ENCODE assay signal across 8 cellular contexts in genomic region chr1:173714441-173714758, GRCh38. TPM values are rescaled to one million over a fixed set of nuclear protein-coding genes. Genes with fewer than 3 reads are reported as not detected.
A peak's percentile ranks its signal among the peaks of the same experiment; 100 is the strongest.
DNase-seq lines count a peak whose midpoint lies in the region; ATAC-seq and TF ChIP-seq lines count a peak whose summit lies in the region.

No MANE protein-coding gene starts in this region.

- TF ChIP-seq POLR2A in heart left ventricle (IDR thresholded peaks at IDR 0.05), result no peak

- H3K36me3 ChIP-seq in heart left ventricle (peaks cover 0 to 11% (median 0%) of the 10 kb centered on the region in 9 donors), brain microvascular endothelial cell (replicated peaks) (no peaks in the 10 kb centered on the region), mesendoderm (ENCODE audit: control insufficient read depth, insufficient read depth, low read length) (no peaks in the 10 kb centered on the region)

- peak overlapping the region; percentile 73 to 95 (median 81) for H3K4me3 ChIP-seq in heart left ventricle
- H3K4me3 ChIP-seq in brain microvascular endothelial cell (ENCODE audit: low read depth, low read length), result peak overlapping the region; percentile 88
- no peak overlapping the region for H3K4me3 ChIP-seq in mesendoderm (ENCODE audit: low read length)

- H4K8ac ChIP-seq in mesendoderm (ENCODE audit: low read depth, low read length), result peak overlapping the region; percentile 97

- H3K4me1 ChIP-seq in heart left ventricle, result peaks cover 0 to 30% (median 19%) of the 10 kb centered on the region in 12 donors
- no peaks in the 10 kb centered on the region for H3K4me1 ChIP-seq in mesendoderm (ENCODE audit: control insufficient read depth, low read depth, low read length)

- H2AK5ac ChIP-seq in mesendoderm (ENCODE audit: low read length), result no peak overlapping the region

- H3K18ac ChIP-seq in mesendoderm (ENCODE audit: low read length), result no peak overlapping the region

- no peak overlapping the region for H2BK5ac ChIP-seq in mesendoderm (ENCODE audit: low read length)

- intact Hi-C loops in heart left ventricle (cut with DNase I), result loop anchor here in 9 of 10 donors (2.0 to 10.0 kb wide), 7 partner anchors 110 to 292 kb away; partner anchors contain the start of genes PRDX6 (in 2 of the 9), CENPL (in 1 of the 9) and DARS2 (in 1 of the 9)
- intact Hi-C loops in left cardiac atrium (cut with DNase I), result loop anchor here in 1 of 2 donors (2.0 to 5.0 kb wide), 2 partner anchors 237 to 284 kb away; partner anchors contain the start of gene PRDX6

- peak overlapping the region; percentile 100 for H4K5ac ChIP-seq in mesendoderm (ENCODE audit: low read length)

- in situ Hi-C loops in brain microvascular endothelial cell (cut with HindIII; ENCODE audit: low pct_ligation_motif_present, low sequenced_read_pairs), result no loop called here

- H3K27me3 ChIP-seq in heart left ventricle (peaks cover 0 to 18% (median 4%) of the 10 kb centered on the region in 9 donors), brain microvascular endothelial cell (replicated peaks) (peaks cover 2% of the 10 kb centered on the region), mesendoderm (ENCODE audit: insufficient read depth, low read length, poor library complexity) (no peaks in the 10 kb centered on the region)

- H2BK15ac ChIP-seq in mesendoderm (replicated peaks; ENCODE audit: low read depth), result no peak overlapping the region

- no peak overlapping the region for H3K9ac ChIP-seq in mesendoderm (ENCODE audit: low read length)

- H3K27ac ChIP-seq in heart left ventricle (peak overlapping the region in 11 of 12 donors; percentile 85 to 95 (median 91)), brain microvascular endothelial cell (no peak overlapping the region), mesendoderm (ENCODE audit: low read depth, low read length) (no peak overlapping the region)

- H3K79me2 ChIP-seq in mesendoderm (ENCODE audit: control insufficient read depth, insufficient read depth, low read length), result no peaks in the 10 kb centered on the region

- no peak for DNase-seq in heart left ventricle
- DNase-seq in left cardiac atrium, result no peak
- no peak for DNase-seq in brain microvascular endothelial cell
- DNase-seq in mesendoderm, result no peak
- DNase-seq in activated CD8-positive, alpha-beta memory T cell treated with anti-CD3 and anti-CD28 coated beads, Interleukin-2, amount 50 U/mL, for 4 hours, result no peak
- no peak for DNase-seq in D341Med (ENCODE audit: low spot score)

- H3K23ac ChIP-seq in mesendoderm (ENCODE audit: low read length), result no peak overlapping the region

- no peak overlapping the region for H2BK120ac ChIP-seq in mesendoderm (ENCODE audit: low read depth, low read length)

- WGBS in heart left ventricle, 4 donors, result 51 to 60% (median 56%) methylated on average over 3 of the region's 3 CpGs
- WGBS in mesendoderm (ENCODE audit: extremely low coverage, insufficient coverage, low lambda C conversion rate), result no CpG with 5 or more reads among the region's 3 CpGs

- H3K9me3 ChIP-seq in heart left ventricle, result no peaks in the 10 kb centered on the region

- TF ChIP-seq CTCF in heart left ventricle (IDR thresholded peaks at IDR 0.05) (no peak), brain microvascular endothelial cell (IDR thresholded peaks at IDR 0.05; ENCODE audit: low read depth, low read length, missing control alignments) (no peak)

- H3K4me2 ChIP-seq in mesendoderm (ENCODE audit: low read length), result peak overlapping the region; percentile 41

- H3K4ac ChIP-seq in mesendoderm (ENCODE audit: low read depth, low read length), result no peak overlapping the region

- peaks cover 2% of the 10 kb centered on the region for H3K79me1 ChIP-seq in mesendoderm (ENCODE audit: low read length)

- ATAC-seq in heart left ventricle (no peak), left cardiac atrium (no peak), HG02588 (IDR thresholded peaks at IDR 0.05; ENCODE audit: unreplicated experiment) (no peak), HG03521 (IDR thresholded peaks at IDR 0.05; ENCODE audit: unreplicated experiment) (no peak)

- H3K56ac ChIP-seq in mesendoderm (ENCODE audit: low read length), result peak overlapping the region; percentile 22

RNA-seq across cellular contexts. Expression of gene KLHL20, which starts 0.4 kb away (rescaled TPM):
- total RNA-seq in heart left ventricle (10 to 100 TPM; 14.5 to 20.1 (median 18.3) TPM), left cardiac atrium (10 to 100 TPM; 17.3 to 19.8 TPM)
- polyA plus RNA-seq in heart left ventricle, result 10 to 100 TPM in 1 of 2 donors, 1 to 10 TPM in 1; 4.2 to 13.8 TPM
- 8.7 TPM for polyA plus RNA-seq in mesendoderm (2013, experiment 1 of 2)
- 8.4 TPM for polyA plus RNA-seq in mesendoderm (2013, experiment 2 of 2)

RNA-seq across cellular contexts. Expression of gene ANKRD45, which starts 44.7 kb away (rescaled TPM):
- total RNA-seq in heart left ventricle (under 1 TPM in 5 of 9 donors, not detected in 4; 0.18 to 0.27 (median 0.25) TPM), left cardiac atrium (under 1 TPM in 1 of 2 donors, not detected in 1; 0.65 TPM)
- polyA plus RNA-seq in heart left ventricle, result not detected
- polyA plus RNA-seq in mesendoderm (2013, experiment 1 of 2), result 1.0 TPM
- 0.92 TPM for polyA plus RNA-seq in mesendoderm (2013, experiment 2 of 2)

Comparison
In these comparisons a context has a peak if more than half of its experiments do, and no peak if none do; other contexts are left out.
1. H3K27ac ChIP-seq: peak in heart left ventricle (11 of 12); none in brain microvascular endothelial cell (single experiment) and mesendoderm (single experiment).